ENCODE assay signal across 2 cellular contexts in genomic region chr20:11401988-11402387, GRCh38.
TF ChIP-seq lines count a peak whose summit lies in the region.

No MANE protein-coding gene starts in this region.

TF ChIP-seq in SK-N-SH, 30 proteins besides CTCF, POLR2A, EP300 and RAD21:
- TF ChIP-seq, protein P1, sequence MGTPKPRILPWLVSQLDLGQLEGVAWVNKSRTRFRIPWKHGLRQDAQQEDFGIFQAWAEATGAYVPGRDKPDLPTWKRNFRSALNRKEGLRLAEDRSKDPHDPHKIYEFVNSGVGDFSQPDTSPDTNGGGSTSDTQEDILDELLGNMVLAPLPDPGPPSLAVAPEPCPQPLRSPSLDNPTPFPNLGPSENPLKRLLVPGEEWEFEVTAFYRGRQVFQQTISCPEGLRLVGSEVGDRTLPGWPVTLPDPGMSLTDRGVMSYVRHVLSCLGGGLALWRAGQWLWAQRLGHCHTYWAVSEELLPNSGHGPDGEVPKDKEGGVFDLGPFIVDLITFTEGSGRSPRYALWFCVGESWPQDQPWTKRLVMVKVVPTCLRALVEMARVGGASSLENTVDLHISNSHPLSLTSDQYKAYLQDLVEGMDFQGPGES (IDR thresholded peaks at IDR 0.05; ENCODE audit: low read depth, low read length) = no peak
- TF ChIP-seq TCF12 (IDR thresholded peaks at IDR 0.05) = no peak
- TF ChIP-seq, protein P2, sequence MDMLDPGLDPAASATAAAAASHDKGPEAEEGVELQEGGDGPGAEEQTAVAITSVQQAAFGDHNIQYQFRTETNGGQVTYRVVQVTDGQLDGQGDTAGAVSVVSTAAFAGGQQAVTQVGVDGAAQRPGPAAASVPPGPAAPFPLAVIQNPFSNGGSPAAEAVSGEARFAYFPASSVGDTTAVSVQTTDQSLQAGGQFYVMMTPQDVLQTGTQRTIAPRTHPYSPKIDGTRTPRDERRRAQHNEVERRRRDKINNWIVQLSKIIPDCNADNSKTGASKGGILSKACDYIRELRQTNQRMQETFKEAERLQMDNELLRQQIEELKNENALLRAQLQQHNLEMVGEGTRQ (IDR thresholded peaks at IDR 0.05; ENCODE audit: borderline replicate concordance, low read depth, low read length) = no peak
- TF ChIP-seq SIN3A (IDR thresholded peaks at IDR 0.05; ENCODE audit: borderline replicate concordance, low read depth, low read length) = no peak
- TF ChIP-seq MXI1 (IDR thresholded peaks at IDR 0.05; ENCODE audit: low read depth, low read length) = no peak
- TF ChIP-seq ZBTB33 (IDR thresholded peaks at IDR 0.05; ENCODE audit: borderline replicate concordance, low read depth) = no peak
- no peak for TF ChIP-seq CHD2 (IDR thresholded peaks at IDR 0.05; ENCODE audit: low read length, partially characterized antibody)
- no peak for TF ChIP-seq MEF2A (IDR thresholded peaks at IDR 0.05; ENCODE audit: borderline replicate concordance, low read depth)
- TF ChIP-seq TEAD4 (IDR thresholded peaks at IDR 0.05; ENCODE audit: borderline replicate concordance, insufficient read depth) = no peak
- TF ChIP-seq RCOR1 (IDR thresholded peaks at IDR 0.05; ENCODE audit: low read length) = no peak
- no peak for TF ChIP-seq NFIC (IDR thresholded peaks at IDR 0.05; ENCODE audit: borderline replicate concordance)
- no peak for TF ChIP-seq SMC3 (IDR thresholded peaks at IDR 0.05; ENCODE audit: low read depth, low read length)
- TF ChIP-seq FOSL2 (IDR thresholded peaks at IDR 0.05; ENCODE audit: borderline replicate concordance, low read depth) = no peak
- TF ChIP-seq FOXM1 (IDR thresholded peaks at IDR 0.05; ENCODE audit: low read depth) = no peak
- TF ChIP-seq POLR2AphosphoS5 (IDR thresholded peaks at IDR 0.05; ENCODE audit: low read depth, low read length) = no peak
- no peak for TF ChIP-seq FOXJ3 (CRISPR knock-in tag; IDR thresholded peaks at IDR 0.05)

TF ChIP-seq in SK-N-SH treated with all-trans-retinoic acid at 6 μM for 48 hours, 23 proteins besides CTCF, POLR2A, EP300 and RAD21 (continued from another document):
- TF ChIP-seq, protein P3, sequence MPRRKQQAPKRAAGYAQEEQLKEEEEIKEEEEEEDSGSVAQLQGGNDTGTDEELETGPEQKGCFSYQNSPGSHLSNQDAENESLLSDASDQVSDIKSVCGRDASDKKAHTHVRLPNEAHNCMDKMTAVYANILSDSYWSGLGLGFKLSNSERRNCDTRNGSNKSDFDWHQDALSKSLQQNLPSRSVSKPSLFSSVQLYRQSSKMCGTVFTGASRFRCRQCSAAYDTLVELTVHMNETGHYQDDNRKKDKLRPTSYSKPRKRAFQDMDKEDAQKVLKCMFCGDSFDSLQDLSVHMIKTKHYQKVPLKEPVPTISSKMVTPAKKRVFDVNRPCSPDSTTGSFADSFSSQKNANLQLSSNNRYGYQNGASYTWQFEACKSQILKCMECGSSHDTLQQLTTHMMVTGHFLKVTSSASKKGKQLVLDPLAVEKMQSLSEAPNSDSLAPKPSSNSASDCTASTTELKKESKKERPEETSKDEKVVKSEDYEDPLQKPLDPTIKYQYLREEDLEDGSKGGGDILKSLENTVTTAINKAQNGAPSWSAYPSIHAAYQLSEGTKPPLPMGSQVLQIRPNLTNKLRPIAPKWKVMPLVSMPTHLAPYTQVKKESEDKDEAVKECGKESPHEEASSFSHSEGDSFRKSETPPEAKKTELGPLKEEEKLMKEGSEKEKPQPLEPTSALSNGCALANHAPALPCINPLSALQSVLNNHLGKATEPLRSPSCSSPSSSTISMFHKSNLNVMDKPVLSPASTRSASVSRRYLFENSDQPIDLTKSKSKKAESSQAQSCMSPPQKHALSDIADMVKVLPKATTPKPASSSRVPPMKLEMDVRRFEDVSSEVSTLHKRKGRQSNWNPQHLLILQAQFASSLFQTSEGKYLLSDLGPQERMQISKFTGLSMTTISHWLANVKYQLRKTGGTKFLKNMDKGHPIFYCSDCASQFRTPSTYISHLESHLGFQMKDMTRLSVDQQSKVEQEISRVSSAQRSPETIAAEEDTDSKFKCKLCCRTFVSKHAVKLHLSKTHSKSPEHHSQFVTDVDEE (CRISPR knock-in tag; IDR thresholded peaks at IDR 0.05) = no peak
- TF ChIP-seq ZNF70 (CRISPR knock-in tag; IDR thresholded peaks at IDR 0.05) = no peak
- no peak for TF ChIP-seq PPARA (CRISPR knock-in tag; IDR thresholded peaks at IDR 0.05; ENCODE audit: borderline replicate concordance)
- no peak for TF ChIP-seq TOX (CRISPR knock-in tag; IDR thresholded peaks at IDR 0.05; ENCODE audit: borderline replicate concordance)
- TF ChIP-seq CSDC2 (CRISPR knock-in tag; IDR thresholded peaks at IDR 0.05) = no peak
